In the genomic region with DNA sequence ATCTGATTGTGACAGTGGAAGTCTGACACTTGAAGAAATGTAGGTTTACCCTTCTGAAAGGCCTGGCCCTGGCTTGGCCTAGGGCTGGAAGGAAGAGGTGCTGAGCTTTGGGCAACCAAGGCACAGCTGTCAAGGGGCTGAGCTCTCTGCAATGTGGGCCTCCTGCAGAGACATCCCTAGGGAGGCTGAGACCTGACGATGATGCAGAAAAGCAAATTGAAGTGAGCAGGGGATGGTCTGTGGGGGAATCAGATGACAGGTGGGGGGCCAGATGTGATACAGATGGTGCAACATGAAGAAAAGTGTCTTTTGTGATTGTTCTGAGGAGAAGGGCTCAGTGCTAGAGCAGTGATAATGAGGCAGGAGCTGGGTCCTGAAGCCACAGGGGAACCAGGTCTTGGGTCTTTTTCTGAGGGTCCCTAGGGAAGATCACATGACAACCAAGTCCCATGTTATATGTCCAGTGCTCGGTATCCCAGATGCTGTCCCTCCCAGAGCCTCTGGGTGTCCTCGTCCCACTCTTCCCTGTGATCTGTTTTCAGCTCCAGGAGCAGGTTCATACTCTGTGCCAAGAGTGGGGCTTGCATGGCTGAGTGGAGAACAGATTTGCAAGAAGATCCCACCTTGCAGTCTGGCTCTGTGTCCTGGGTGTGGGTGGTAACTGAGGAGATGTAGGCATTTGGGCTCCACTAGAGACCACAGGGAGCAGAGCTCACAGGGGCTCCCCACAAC, we compare ENCODE assay signal across 16 cellular contexts.
DNase-seq lines count a peak whose midpoint lies in the region; ATAC-seq and TF ChIP-seq lines count a peak whose summit lies in the region.
"Had no signal": no experiment of that assay in that cellular context is flagged by ENCODE, and none has a peak within 500 bp of the region (broad histone marks: within the 10 kb centered on the region; RNA-seq: fewer than 3 reads in every experiment).

No MANE protein-coding gene starts in this region.

- no peak for TF ChIP-seq POLR2A in HCT116 (IDR thresholded peaks at IDR 0.05; ENCODE audit: borderline replicate concordance, extremely low read depth, insufficient read depth, insufficient read length)

- H3F3A ChIP-seq in SU-DHL-6 (ENCODE audit: insufficient read depth): peaks cover 56% of the 10 kb centered on the region

- no peak overlapping the region for H3K27ac ChIP-seq in HCT116 (ENCODE audit: low read depth, low read length)
- H3K27ac ChIP-seq in SU-DHL-6 (ENCODE audit: low read depth, low read length): peak overlapping the region; percentile 100
- H3K27ac ChIP-seq: gastrocnemius medialis had no signal

- no peak for TF ChIP-seq RAD21 in HCT116 (IDR thresholded peaks at IDR 0.05; ENCODE audit: low read depth)

- H3K9me3 ChIP-seq in HCT116 (ENCODE audit: control insufficient read depth in 1 of 2, insufficient read depth in 1 of 2, low read depth in 1 of 2, low read length in 2 of 2) (no peaks in the 10 kb centered on the region), SU-DHL-6 (ENCODE audit: insufficient read depth, low read length) (no peaks in the 10 kb centered on the region)
- H3K9me3 ChIP-seq: gastrocnemius medialis had no signal

- RAD21 ChIA-PET in HCT116 (lab: Charles Lee; ENCODE audit: low non-redundant PET in 1 of 2, low total read pairs in 2 of 2, uncharacterized antibody in 2 of 2, unreplicated experiment in 2 of 2): no interaction called here

- peaks cover 8% of the 10 kb centered on the region; the same call in 1 of the 2 replicates for H3K27me3 ChIP-seq in HCT116 (ENCODE audit: insufficient read depth, low read length)
- H3K27me3 ChIP-seq in SU-DHL-6 (ENCODE audit: low read length): no peaks in the 10 kb centered on the region

- POLR2A ChIA-PET in HCT116 (lab: Charles Lee): no interaction called here

- H3K36me3 ChIP-seq in HCT116 (ENCODE audit: control insufficient read depth in 1 of 2, insufficient read depth in 2 of 2, low read length in 2 of 2): no peaks in the 10 kb centered on the region
- H3K36me3 ChIP-seq in SU-DHL-6 (ENCODE audit: low read length): no peaks in the 10 kb centered on the region
- H3K36me3 ChIP-seq: gastrocnemius medialis had no signal

- ATAC-seq in HCT116: peak; percentile 74
- ATAC-seq in GM21381 (IDR thresholded peaks at IDR 0.05; ENCODE audit: unreplicated experiment): no peak
- ATAC-seq in GM19455 (IDR thresholded peaks at IDR 0.05; ENCODE audit: unreplicated experiment): no peak
- ATAC-seq: gastrocnemius medialis, SK-N-SH treated with all-trans-retinoic acid at 6 μM for 48 hours had no signal

- intact Hi-C loops in HCT116 (cut with micrococcal nuclease): no loop called here

- no peaks in the 10 kb centered on the region for H3K79me2 ChIP-seq in HCT116 (ENCODE audit: insufficient read depth, low read length)
- H3K79me2 ChIP-seq in SU-DHL-6 (ENCODE audit: insufficient read depth, low read length): no peaks in the 10 kb centered on the region; the same call in 1 of the 2 replicates

- peaks cover 7% of the 10 kb centered on the region in 2 experiments; a peak in 2 of 4 replicates for H3K4me1 ChIP-seq in HCT116 (ENCODE audit: control insufficient read depth in 1 of 2, insufficient read depth in 2 of 2, low read length in 2 of 2)

- H2AFZ ChIP-seq in HCT116 (ENCODE audit: low read depth, low read length, poor library complexity, severe bottlenecking): no peak overlapping the region
- no peak overlapping the region for H2AFZ ChIP-seq in SU-DHL-6 (ENCODE audit: low read depth, low read length, severe bottlenecking)

- peak in 1 of 3 experiments; percentile 19; a peak in 2 of 6 replicates for TF ChIP-seq CTCF in HCT116 (IDR thresholded peaks at IDR 0.05 in 2 of 3, conservative IDR thresholded peaks at IDR 0.05 in 1 of 3; ENCODE audit: borderline replicate concordance in 1 of 3, insufficient read depth in 1 of 3, low read depth in 2 of 3, low read length in 2 of 3)
- no peak for TF ChIP-seq CTCF in SU-DHL-6 (IDR thresholded peaks at IDR 0.05; ENCODE audit: insufficient read depth, low read length, poor library complexity, severe bottlenecking)

- DNase-seq in DMS53 (lab: John Stamatoyannopoulos, UW) (peak; percentile 27), HCT116 (ENCODE audit: low read depth, low spot score) (no peak), left kidney (ENCODE audit: low read depth, low spot score) (peak; percentile 33), HUDEP-2 (lab: John Stamatoyannopoulos, UW; ENCODE audit: unreplicated experiment in 76 of 76) (no peak)
- DNase-seq: activated CD4-positive, alpha-beta memory T cell treated with anti-CD3 and anti-CD28 coated beads for 36 hours; central memory CD4-positive, alpha-beta T cell; gastrocnemius medialis; HCEC 1CT; mammary epithelial cell; NCI-H1048; NCI-H446; nephron progenitor cell had no signal

- CTCF ChIA-PET in HCT116 (lab: Charles Lee): interaction anchor here (1.4 to 1.7 kb wide), 2 partner anchors 8 to 54 kb away, joined by 4 to 7 read pairs; no protein-coding TSS in a partner anchor

- H3K9ac ChIP-seq in HCT116 (ENCODE audit: low read length) (no peak overlapping the region), SU-DHL-6 (ENCODE audit: low read length) (peak overlapping the region; percentile 59)

- H3K9me2 ChIP-seq in HCT116 (ENCODE audit: insufficient read depth) (no peaks in the 10 kb centered on the region), SU-DHL-6 (replicated peaks; ENCODE audit: insufficient read depth, low read length) (no peaks in the 10 kb centered on the region)

- no peak overlapping the region for H3K4me3 ChIP-seq in HCT116 (replicated peaks in 1 of 2; ENCODE audit: low read depth in 1 of 2, low read length in 2 of 2)
- no peak overlapping the region for H3K4me3 ChIP-seq in SU-DHL-6 (ENCODE audit: insufficient read depth, low read length, poor library complexity, severe bottlenecking)
- H3K4me3 ChIP-seq: gastrocnemius medialis had no signal

- H4K20me1 ChIP-seq in HCT116 (ENCODE audit: insufficient read depth): no peaks in the 10 kb centered on the region
- H4K20me1 ChIP-seq in SU-DHL-6 (ENCODE audit: low read depth, low read length): no peaks in the 10 kb centered on the region

- H3K4me2 ChIP-seq in HCT116 (ENCODE audit: low read length) (no peak overlapping the region), SU-DHL-6 (ENCODE audit: low read depth, low read length, poor library complexity, severe bottlenecking) (peak overlapping the region; percentile 81)

- BruUV-seq in HCT116 (replicated peaks; lab: Mats Ljungman, UMichigan): no TSS peak

TF ChIP-seq in HCT116, 20 proteins besides CTCF, POLR2A, EP300 and RAD21:
- TF ChIP-seq ZNF274 (IDR thresholded peaks at IDR 0.05; ENCODE audit: low read depth, low read length) (no peak), SRF (IDR thresholded peaks at IDR 0.05; ENCODE audit: low read depth) (no peak), SP1 (IDR thresholded peaks at IDR 0.05; ENCODE audit: low read depth) (no peak), EZH2phosphoT487 (IDR thresholded peaks at IDR 0.05; ENCODE audit: borderline replicate concordance) (no peak)
- TF ChIP-seq, protein P1, sequence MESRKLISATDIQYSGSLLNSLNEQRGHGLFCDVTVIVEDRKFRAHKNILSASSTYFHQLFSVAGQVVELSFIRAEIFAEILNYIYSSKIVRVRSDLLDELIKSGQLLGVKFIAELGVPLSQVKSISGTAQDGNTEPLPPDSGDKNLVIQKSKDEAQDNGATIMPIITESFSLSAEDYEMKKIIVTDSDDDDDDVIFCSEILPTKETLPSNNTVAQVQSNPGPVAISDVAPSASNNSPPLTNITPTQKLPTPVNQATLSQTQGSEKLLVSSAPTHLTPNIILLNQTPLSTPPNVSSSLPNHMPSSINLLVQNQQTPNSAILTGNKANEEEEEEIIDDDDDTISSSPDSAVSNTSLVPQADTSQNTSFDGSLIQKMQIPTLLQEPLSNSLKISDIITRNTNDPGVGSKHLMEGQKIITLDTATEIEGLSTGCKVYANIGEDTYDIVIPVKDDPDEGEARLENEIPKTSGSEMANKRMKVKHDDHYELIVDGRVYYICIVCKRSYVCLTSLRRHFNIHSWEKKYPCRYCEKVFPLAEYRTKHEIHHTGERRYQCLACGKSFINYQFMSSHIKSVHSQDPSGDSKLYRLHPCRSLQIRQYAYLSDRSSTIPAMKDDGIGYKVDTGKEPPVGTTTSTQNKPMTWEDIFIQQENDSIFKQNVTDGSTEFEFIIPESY (IDR thresholded peaks at IDR 0.05; ENCODE audit: extremely low read depth, insufficient replicate concordance, low read length): no peak
TF ChIP-seq in HCT116: peak in this region for 0.

Comparison
In these comparisons a context has a peak if more than half of its experiments do, and no peak if none do; other contexts are left out.
1. DNase-seq: peak in DMS53 (single experiment) and left kidney (single experiment); none in HCT116 (single experiment) and HUDEP-2 (0 of 76).